ENCODE assay signal across 1 cellular context in genomic region chr1:227883641-227884301, GRCh38.
TF ChIP-seq lines count a peak whose summit lies in the region.

No MANE protein-coding gene starts in this region.

TF ChIP-seq in K562, 482 proteins besides CTCF, POLR2A, EP300 and RAD21 (continued from another document):
- TF ChIP-seq DMBX1 (CRISPR knock-in tag; IDR thresholded peaks at IDR 0.05; ENCODE audit: borderline replicate concordance) = no peak
- TF ChIP-seq SMAD2 (IDR thresholded peaks at IDR 0.05; ENCODE audit: low read depth, low read length) = no peak
- TF ChIP-seq, protein P1, sequence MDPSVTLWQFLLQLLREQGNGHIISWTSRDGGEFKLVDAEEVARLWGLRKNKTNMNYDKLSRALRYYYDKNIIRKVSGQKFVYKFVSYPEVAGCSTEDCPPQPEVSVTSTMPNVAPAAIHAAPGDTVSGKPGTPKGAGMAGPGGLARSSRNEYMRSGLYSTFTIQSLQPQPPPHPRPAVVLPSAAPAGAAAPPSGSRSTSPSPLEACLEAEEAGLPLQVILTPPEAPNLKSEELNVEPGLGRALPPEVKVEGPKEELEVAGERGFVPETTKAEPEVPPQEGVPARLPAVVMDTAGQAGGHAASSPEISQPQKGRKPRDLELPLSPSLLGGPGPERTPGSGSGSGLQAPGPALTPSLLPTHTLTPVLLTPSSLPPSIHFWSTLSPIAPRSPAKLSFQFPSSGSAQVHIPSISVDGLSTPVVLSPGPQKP (CRISPR knock-in tag; IDR thresholded peaks at IDR 0.05) = no peak
- TF ChIP-seq, protein P2, sequence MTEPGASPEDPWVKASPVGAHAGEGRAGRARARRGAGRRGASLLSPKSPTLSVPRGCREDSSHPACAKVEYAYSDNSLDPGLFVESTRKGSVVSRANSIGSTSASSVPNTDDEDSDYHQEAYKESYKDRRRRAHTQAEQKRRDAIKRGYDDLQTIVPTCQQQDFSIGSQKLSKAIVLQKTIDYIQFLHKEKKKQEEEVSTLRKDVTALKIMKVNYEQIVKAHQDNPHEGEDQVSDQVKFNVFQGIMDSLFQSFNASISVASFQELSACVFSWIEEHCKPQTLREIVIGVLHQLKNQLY (CRISPR knock-in tag; conservative IDR thresholded peaks at IDR 0.05) = no peak
- TF ChIP-seq MYC (IDR thresholded peaks at IDR 0.05; ENCODE audit: low read depth, low read length) = no peak
- TF ChIP-seq MYC (CRISPR knock-in tag; IDR thresholded peaks at IDR 0.05; ENCODE audit: borderline replicate concordance, low read depth) = no peak
- no peak for TF ChIP-seq CREBBP (IDR thresholded peaks at IDR 0.05; ENCODE audit: low read depth, low read length)
- no peak for TF ChIP-seq SRSF7 (optimal IDR thresholded peaks at IDR 0.05; ENCODE audit: low read depth, low read length)
- no peak for TF ChIP-seq ZNF316 (IDR thresholded peaks at IDR 0.05)
- TF ChIP-seq CBX2 (IDR thresholded peaks at IDR 0.05; ENCODE audit: insufficient read depth, low read length, poor library complexity, severe bottlenecking) = no peak
- TF ChIP-seq TCF7L2 (IDR thresholded peaks at IDR 0.05; ENCODE audit: low read depth, low read length) = no peak
- TF ChIP-seq, protein P3, sequence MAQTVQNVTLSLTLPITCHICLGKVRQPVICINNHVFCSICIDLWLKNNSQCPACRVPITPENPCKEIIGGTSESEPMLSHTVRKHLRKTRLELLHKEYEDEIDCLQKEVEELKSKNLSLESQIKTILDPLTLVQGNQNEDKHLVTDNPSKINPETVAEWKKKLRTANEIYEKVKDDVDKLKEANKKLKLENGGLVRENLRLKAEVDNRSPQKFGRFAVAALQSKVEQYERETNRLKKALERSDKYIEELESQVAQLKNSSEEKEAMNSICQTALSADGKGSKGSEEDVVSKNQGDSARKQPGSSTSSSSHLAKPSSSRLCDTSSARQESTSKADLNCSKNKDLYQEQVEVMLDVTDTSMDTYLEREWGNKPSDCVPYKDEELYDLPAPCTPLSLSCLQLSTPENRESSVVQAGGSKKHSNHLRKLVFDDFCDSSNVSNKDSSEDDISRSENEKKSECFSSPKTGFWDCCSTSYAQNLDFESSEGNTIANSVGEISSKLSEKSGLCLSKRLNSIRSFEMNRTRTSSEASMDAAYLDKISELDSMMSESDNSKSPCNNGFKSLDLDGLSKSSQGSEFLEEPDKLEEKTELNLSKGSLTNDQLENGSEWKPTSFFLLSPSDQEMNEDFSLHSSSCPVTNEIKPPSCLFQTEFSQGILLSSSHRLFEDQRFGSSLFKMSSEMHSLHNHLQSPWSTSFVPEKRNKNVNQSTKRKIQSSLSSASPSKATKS (CRISPR knock-in tag; IDR thresholded peaks at IDR 0.05) = no peak
